In the genomic region with DNA sequence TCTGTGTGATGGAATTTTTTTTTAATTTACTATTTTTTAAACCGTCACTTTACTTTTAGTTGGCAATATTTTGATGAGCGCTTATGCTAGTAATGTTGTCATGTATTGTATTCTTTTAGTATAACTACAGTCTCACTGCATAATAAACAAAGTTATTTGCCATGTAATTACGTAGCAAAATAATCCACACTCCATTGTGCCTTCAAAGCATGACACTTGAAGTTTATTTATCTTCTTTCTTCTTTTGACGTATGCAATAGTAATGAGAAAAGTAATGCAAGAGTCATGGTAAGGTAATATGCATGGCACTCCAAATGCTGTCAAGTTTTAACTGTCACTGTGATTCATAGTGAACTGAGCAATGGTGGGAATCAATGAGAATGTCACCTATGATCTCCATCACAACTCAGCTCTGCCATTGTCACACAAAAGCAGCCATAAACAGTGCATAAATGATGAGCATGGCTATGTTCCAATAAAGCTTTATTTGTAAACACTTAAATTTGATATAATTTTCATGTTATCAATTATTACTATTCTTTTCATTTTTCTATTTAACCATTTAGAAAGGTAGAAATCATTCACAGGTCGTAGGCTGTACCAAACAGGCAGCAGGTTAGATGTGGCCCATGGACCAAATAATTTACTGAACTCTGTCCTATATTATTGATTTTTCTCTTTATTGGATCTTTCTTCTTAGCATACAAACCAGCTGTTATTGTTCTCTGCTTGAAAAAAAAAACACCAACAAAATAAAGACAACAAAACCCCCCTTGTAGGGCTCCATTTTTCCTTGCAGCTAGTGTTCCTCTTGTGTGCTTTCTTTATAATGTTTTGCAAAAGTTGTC, we compare ENCODE assay signal across 15 cellular contexts. TPM values are rescaled to one million over a fixed set of nuclear protein-coding genes. Genes with fewer than 3 reads are reported as not detected.
DNase-seq lines count a peak whose midpoint lies in the region; ATAC-seq, FAIRE-seq and TF ChIP-seq lines count a peak whose summit lies in the region.
"Had no signal": no experiment of that assay in that cellular context is flagged by ENCODE, and none has a peak within 500 bp of the region (broad histone marks: within the 10 kb centered on the region; RNA-seq: fewer than 3 reads in every experiment).

No MANE protein-coding gene starts in this region.

- no peak for ATAC-seq in HG03457 (IDR thresholded peaks at IDR 0.05; ENCODE audit: unreplicated experiment)
- ATAC-seq: HCT116 had no signal

- no peaks in the 10 kb centered on the region; the same call in 1 of the 2 replicates for H3K36me3 ChIP-seq in SJSA1
- H3K36me3 ChIP-seq in neural cell (ENCODE audit: insufficient read depth, low read length), result no peaks in the 10 kb centered on the region

- DNase-seq in D721Med (ENCODE audit: insufficient read length, low spot score) (no peak), HEK293T (ENCODE audit: extremely low spot score) (no peak), SJSA1 (ENCODE audit: low read depth in 1 of 2, low spot score in 2 of 2) (peak in 1 of 2 experiments; percentile 55), NCI-H226 (no peak), NOMO-1 (lab: John Stamatoyannopoulos, UW; ENCODE audit: unreplicated experiment in 2 of 2) (no peak)
- DNase-seq: C1 segment of cervical spinal cord; CD4-positive, alpha-beta T cell; GM23248; KG1 had no signal

- no peak overlapping the region for H3K9ac ChIP-seq in neural cell (ENCODE audit: low read length)
- H3K9ac ChIP-seq: GM23248 had no signal

- H2AFZ ChIP-seq in neural cell (ENCODE audit: low read depth, low read length), result no peak overlapping the region
- H2AFZ ChIP-seq: GM23248 had no signal

- H3K27ac ChIP-seq in SJSA1, result peak overlapping the region; percentile 14; the same call in 1 of the 2 replicates
- no peak overlapping the region for H3K27ac ChIP-seq in neural cell (ENCODE audit: low read length)
- H3K27ac ChIP-seq: GM23248 had no signal

- H4K20me1 ChIP-seq in neural cell (ENCODE audit: insufficient read depth), result no peaks in the 10 kb centered on the region

- POLR2A ChIA-PET in HEK293T (lab: Yijun Ruan, JAX), result interaction anchor here (0.9 to 1.1 kb wide), 2 partner anchors 26 to 61 kb away, joined by 3 to 4 read pairs; no protein-coding TSS in a partner anchor

- H3K9me2 ChIP-seq in neural cell (ENCODE audit: insufficient read depth, low read length), result no peaks in the 10 kb centered on the region

- H3K4me2 ChIP-seq in neural cell (ENCODE audit: low read length), result no peak overlapping the region

- CTCF ChIA-PET in HEK293T (lab: Yijun Ruan, JAX), result no interaction called here

- no peaks in the 10 kb centered on the region for H3K27me3 ChIP-seq in SJSA1 (replicated peaks)
- no peaks in the 10 kb centered on the region for H3K27me3 ChIP-seq in neural cell (ENCODE audit: insufficient read depth, low read depth, low read length)

- H3F3A ChIP-seq in neural cell (ENCODE audit: insufficient read depth, low read length, poor library complexity, severe bottlenecking), result no peaks in the 10 kb centered on the region

- TF ChIP-seq CTCF in D721Med (IDR thresholded peaks at IDR 0.05; ENCODE audit: insufficient read depth, missing control alignments) (no peak), neural cell (IDR thresholded peaks at IDR 0.05; ENCODE audit: poor library complexity, severe bottlenecking) (no peak)

- H3K9me3 ChIP-seq in SJSA1 (replicated peaks) (no peaks in the 10 kb centered on the region), neural cell (ENCODE audit: low read length) (no peaks in the 10 kb centered on the region)

- peak; percentile 87 for TF ChIP-seq EP300 in neural cell (conservative IDR thresholded peaks at IDR 0.05; ENCODE audit: poor library complexity, severe bottlenecking)

- TF ChIP-seq RAD21 in neural cell (conservative IDR thresholded peaks at IDR 0.05), result no peak

- H3K4me3 ChIP-seq in SJSA1 (no peak overlapping the region), neural cell (ENCODE audit: low read length) (no peak overlapping the region)
- H3K4me3 ChIP-seq: GM23248 had no signal

- H3K4me1 ChIP-seq in SJSA1 (replicated peaks), result peaks cover 29% of the 10 kb centered on the region

- FAIRE-seq in D721Med (lab: Jason Lieb, UNC), result peak; percentile 63
- FAIRE-seq: A204.1, H54 had no signal

- no peaks in the 10 kb centered on the region for H3K79me2 ChIP-seq in neural cell (replicated peaks; ENCODE audit: insufficient read depth, low read length)

TF ChIP-seq in HEK293T, 16 proteins besides CTCF, POLR2A, EP300 and RAD21:
- TF ChIP-seq FOXK2 (IDR thresholded peaks at IDR 0.05), result no peak
- TF ChIP-seq, protein P1, sequence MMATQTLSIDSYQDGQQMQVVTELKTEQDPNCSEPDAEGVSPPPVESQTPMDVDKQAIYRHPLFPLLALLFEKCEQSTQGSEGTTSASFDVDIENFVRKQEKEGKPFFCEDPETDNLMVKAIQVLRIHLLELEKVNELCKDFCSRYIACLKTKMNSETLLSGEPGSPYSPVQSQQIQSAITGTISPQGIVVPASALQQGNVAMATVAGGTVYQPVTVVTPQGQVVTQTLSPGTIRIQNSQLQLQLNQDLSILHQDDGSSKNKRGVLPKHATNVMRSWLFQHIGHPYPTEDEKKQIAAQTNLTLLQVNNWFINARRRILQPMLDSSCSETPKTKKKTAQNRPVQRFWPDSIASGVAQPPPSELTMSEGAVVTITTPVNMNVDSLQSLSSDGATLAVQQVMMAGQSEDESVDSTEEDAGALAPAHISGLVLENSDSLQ (IDR thresholded peaks at IDR 0.05), result peak; percentile 62
- no peak for TF ChIP-seq NFRKB (IDR thresholded peaks at IDR 0.05)

TF ChIP-seq in neural cell, 6 proteins besides CTCF, POLR2A, EP300 and RAD21:
- peak; percentile 59 for TF ChIP-seq POLR2AphosphoS5 (IDR thresholded peaks at IDR 0.05)
- no peak for TF ChIP-seq TAF1 (IDR thresholded peaks at IDR 0.05; ENCODE audit: low read depth)

RNA-seq across cellular contexts. Expression of a gene that starts 27.1 kb away (rescaled TPM):
- 14.8 and 16.8 TPM in 2 replicates for total RNA-seq in SJSA1 (2014; rRNA removed; shearing (Covaris generic))
- polyA plus RNA-seq in neural cell, result 6.0 and 10.2 TPM in 2 replicates
- 14.9 and 20.8 TPM in 2 replicates for polyA minus RNA-seq in neural cell
- total RNA-seq: B cell had no signal
